Comparison of ENCODE assay signal across 24 cellular contexts in the genomic region with DNA sequence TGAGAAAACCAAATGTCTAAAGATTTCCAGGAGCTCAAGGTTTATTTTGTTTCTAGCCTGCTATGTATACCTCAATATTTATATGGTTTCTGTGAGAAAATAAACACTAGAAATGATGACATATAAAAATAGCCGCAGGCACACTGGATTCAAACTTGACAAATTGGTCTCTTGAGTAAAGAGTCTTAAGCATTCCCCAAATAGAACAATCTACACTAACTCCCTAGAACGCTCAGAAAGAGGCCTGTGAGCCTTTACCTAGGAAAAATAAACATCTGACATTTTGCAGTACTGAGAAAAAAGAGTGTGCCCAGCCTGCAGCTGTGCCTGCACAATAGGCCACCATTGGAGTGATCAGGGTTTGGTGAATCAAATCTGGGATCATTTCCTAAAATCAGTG.
DNase-seq lines count a peak whose midpoint lies in the region; TF ChIP-seq lines count a peak whose summit lies in the region.
"Had no signal": no experiment of that assay in that cellular context is flagged by ENCODE, and none has a peak within 500 bp of the region (broad histone marks: within the 10 kb centered on the region; RNA-seq: fewer than 3 reads in every experiment).

No MANE protein-coding gene starts in this region.

- WGBS in adrenal gland, 4 donors = 71 to 81% (median 77%) methylated on average over 2 of the region's 2 CpGs

- POLR2A ChIA-PET in AG04450 (lab: Yijun Ruan, JAX) = no interaction called here

- H3K4me1 ChIP-seq in adrenal gland (replicated peaks in 1 of 2) = no peaks in the 10 kb centered on the region
- H3K4me1 ChIP-seq: BE2C, psoas muscle had no signal

- intact Hi-C loops in adrenal gland (cut with DNase I) = no loop called here

- TF ChIP-seq CTCF in AG04450 (IDR thresholded peaks at IDR 0.05; ENCODE audit: low read depth, low read length) = no peak
- no peak for TF ChIP-seq CTCF in adrenal gland (IDR thresholded peaks at IDR 0.05)

- CTCF ChIA-PET in AG04450 (lab: Charles Lee) = interaction anchor here (1.0 to 1.9 kb wide), 5 partner anchors 17 to 418 kb away, joined by 3 to 7 read pairs (median 5); no protein-coding TSS in a partner anchor

- no peak for TF ChIP-seq POLR2A in adrenal gland (IDR thresholded peaks at IDR 0.05)

- no peak overlapping the region for H3K4me3 ChIP-seq in AG04450 (ENCODE audit: low read depth, low read length)
- no peak overlapping the region for H3K4me3 ChIP-seq in adrenal gland
- H3K4me3 ChIP-seq: psoas muscle, skin epidermis had no signal

- H3K27ac ChIP-seq in AG04450 (ENCODE audit: low read depth, low read length) = no peak overlapping the region
- H3K27ac ChIP-seq in cingulate gyrus (ENCODE audit: low read depth, low read length) = peak overlapping the region; percentile 24
- no peak overlapping the region for H3K27ac ChIP-seq in adrenal gland
- H3K27ac ChIP-seq: HL-60, neutrophil, psoas muscle, RWPE1, skin epidermis had no signal

- H3K9me3 ChIP-seq in AG04450 (ENCODE audit: control insufficient read depth, insufficient read depth, low read length) = peaks cover under 1% of the 10 kb centered on the region; the same call in 1 of the 2 replicates
- H3K9me3 ChIP-seq in adrenal gland (replicated peaks in 1 of 3) = no peaks in the 10 kb centered on the region
- H3K9me3 ChIP-seq: BE2C, neutrophil, psoas muscle, SK-N-SH had no signal

- H3K27me3 ChIP-seq in AG04450 (ENCODE audit: control insufficient read depth, insufficient read depth, low read length) = no peaks in the 10 kb centered on the region
- H3K27me3 ChIP-seq in adrenal gland = no peaks in the 10 kb centered on the region
- H3K27me3 ChIP-seq: BE2C, neutrophil had no signal

- DNase-seq in AG04450 (ENCODE audit: low read depth, low spot score) = peak; percentile 11
- DNase-seq in NCI-H69 (lab: John Stamatoyannopoulos, UW) = peak; percentile 37
- DNase-seq in iris pigment epithelial cell (ENCODE audit: low read depth) = peak; percentile 7
- DNase-seq in NOMO-1 treated with DMSO at 0.1 percent for 48 hours (lab: John Stamatoyannopoulos, UW; ENCODE audit: unreplicated experiment) = no peak
- DNase-seq in adrenal gland = no peak
- DNase-seq in SKM-1 (lab: John Stamatoyannopoulos, UW; ENCODE audit: unreplicated experiment) = no peak
- no peak for DNase-seq in DMS79 (lab: John Stamatoyannopoulos, UW)
- DNase-seq: activated CD4-positive, alpha-beta T cell treated with anti-CD3 and anti-CD28 coated beads, Interleukin-2, amount 50 U/mL, for 4 hours; activated CD8-positive, alpha-beta memory T cell treated with anti-CD3 and anti-CD28 coated beads, Interleukin-2, amount 50 U/mL, for 48 hours; BE2C; DMS53; effector memory CD4-positive, alpha-beta T cell; glutamatergic neuron; kidney glomerular epithelial cell; NCI-H1092; NCI-H187 treated with DMSO at 0.1 percent for 48 hours; psoas muscle; SK-N-SH; substantia nigra had no signal

- no peaks in the 10 kb centered on the region for H3K36me3 ChIP-seq in adrenal gland (replicated peaks in 1 of 2)
- H3K36me3 ChIP-seq: BE2C, neutrophil had no signal

Comparison
In these comparisons a context has a peak if more than half of its experiments do, and no peak if none do; other contexts are left out.
1. DNase-seq: peak in AG04450 (single experiment), NCI-H69 (single experiment) and iris pigment epithelial cell (single experiment); none in NOMO-1 treated with DMSO at 0.1 percent for 48 hours (single experiment), adrenal gland (0 of 7), SKM-1 (single experiment) and DMS79 (single experiment).